ENCODE assay signal across 17 cellular contexts in the genomic region with DNA sequence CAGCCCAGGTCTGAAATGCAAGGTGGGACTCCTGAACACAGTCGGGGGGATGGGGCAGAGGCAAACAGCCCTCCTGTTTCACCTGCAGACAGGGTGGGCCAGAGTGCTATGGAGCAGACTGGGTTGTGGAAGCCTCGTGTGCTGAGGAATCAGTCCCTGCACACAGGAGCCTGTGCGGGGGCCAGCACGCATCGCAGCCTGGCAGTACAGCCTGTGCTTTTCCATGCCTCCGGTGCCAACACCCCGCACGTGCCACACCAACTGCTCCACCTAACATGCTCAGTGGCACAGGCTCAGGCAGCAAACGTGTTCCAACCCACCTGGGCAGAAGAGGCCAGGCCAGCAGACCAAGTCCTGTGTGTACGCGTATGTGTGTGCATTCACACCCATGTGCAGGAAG. TPM values are rescaled to one million over a fixed set of nuclear protein-coding genes. Genes with fewer than 3 reads are reported as not detected.
DNase-seq lines count a peak whose midpoint lies in the region; ATAC-seq and TF ChIP-seq lines count a peak whose summit lies in the region.
"Had no signal": no experiment of that assay in that cellular context is flagged by ENCODE, and none has a peak within 500 bp of the region (broad histone marks: within the 10 kb centered on the region; RNA-seq: fewer than 3 reads in every experiment).

No MANE protein-coding gene starts in this region.

- H3K4me2 ChIP-seq in BLaER1 (no peak overlapping the region), trophoblast cell (ENCODE audit: low read length) (no peak overlapping the region)
- H3K4me2 ChIP-seq: KMS-11 had no signal

- intact Hi-C loops in right lobe of liver (cut with DNase I), result loop anchor here (5.0 to 10.0 kb wide), 2 partner anchors 132 to 139 kb away; no protein-coding TSS in a partner anchor

- no peak overlapping the region for H4K8ac ChIP-seq in trophoblast cell (ENCODE audit: low read depth, low read length)

- peak overlapping the region; percentile 82 for H3K27ac ChIP-seq in BLaER1
- H3K27ac ChIP-seq in trophoblast cell (ENCODE audit: low read depth, low read length), result no peak overlapping the region
- no peak overlapping the region for H3K27ac ChIP-seq in right lobe of liver
- H3K27ac ChIP-seq: KMS-11 had no signal

- H3K36me3 ChIP-seq in BLaER1 (peaks cover 53% of the 10 kb centered on the region), trophoblast cell (ENCODE audit: control insufficient read depth in 1 of 2, insufficient read depth in 2 of 2, low read length in 2 of 2) (peaks cover 19 to 29% of the 10 kb centered on the region in 2 experiments), right lobe of liver (no peaks in the 10 kb centered on the region)

- no peak overlapping the region for H2AFZ ChIP-seq in trophoblast cell (ENCODE audit: insufficient read depth, low read length, poor library complexity)

- no peaks in the 10 kb centered on the region for H4K20me1 ChIP-seq in BLaER1

- no peak overlapping the region for H2BK120ac ChIP-seq in trophoblast cell (ENCODE audit: insufficient read depth, low read length, poor library complexity)

- peak; percentile 97 for DNase-seq in G401 (ENCODE audit: low spot score)
- peak; percentile 90 for DNase-seq in cerebellum (ENCODE audit: low spot score)
- DNase-seq in trophoblast cell, result no peak
- no peak for DNase-seq in amniotic stem cell (lab: John Stamatoyannopoulos, UW)
- DNase-seq in right lobe of liver, result no peak
- DNase-seq: Calu3; CD4-positive, alpha-beta T cell; DMS53; H7; NCI-H1048; NCI-H146; NCI-H2081 treated with DMSO at 0.1 percent for 48 hours; NCI-H510A treated with DMSO at 0.1 percent for 48 hours; NCI-H82 had no signal

- H3K4ac ChIP-seq in trophoblast cell (ENCODE audit: low read depth, low read length), result no peak overlapping the region

- ATAC-seq in HG02642 (IDR thresholded peaks at IDR 0.05; ENCODE audit: poor library complexity, unreplicated experiment) (no peak), right lobe of liver (no peak)

- H3K23ac ChIP-seq in trophoblast cell (ENCODE audit: low read length), result no peak overlapping the region

- H3K4me1 ChIP-seq in BLaER1 (peaks cover 47% of the 10 kb centered on the region), trophoblast cell (ENCODE audit: control insufficient read depth in 1 of 2, insufficient read depth in 2 of 2, low read length in 2 of 2) (no peaks in the 10 kb centered on the region), right lobe of liver (no peaks in the 10 kb centered on the region)

- no peak overlapping the region for H3K14ac ChIP-seq in trophoblast cell (ENCODE audit: low read length)

- H3K9me3 ChIP-seq in BLaER1 (no peaks in the 10 kb centered on the region), trophoblast cell (ENCODE audit: insufficient read depth, low read depth, low read length) (no peaks in the 10 kb centered on the region), right lobe of liver (no peaks in the 10 kb centered on the region)

- H3K27me3 ChIP-seq in BLaER1, result no peaks in the 10 kb centered on the region
- H3K27me3 ChIP-seq in trophoblast cell (ENCODE audit: insufficient read depth, low read length), result no peaks in the 10 kb centered on the region
- H3K27me3 ChIP-seq in right lobe of liver, result no peaks in the 10 kb centered on the region

- no peaks in the 10 kb centered on the region for H3K79me1 ChIP-seq in trophoblast cell (ENCODE audit: low read length)

- H2AK5ac ChIP-seq in trophoblast cell (ENCODE audit: low read length), result no peak overlapping the region

- no peak for TF ChIP-seq CTCF in right lobe of liver (IDR thresholded peaks at IDR 0.05)

- H3K79me2 ChIP-seq in trophoblast cell (ENCODE audit: control insufficient read depth, insufficient read depth, low read length, poor library complexity), result no peaks in the 10 kb centered on the region

- H2BK5ac ChIP-seq in trophoblast cell (ENCODE audit: low read depth, low read length, poor library complexity), result no peak overlapping the region

- H3K9ac ChIP-seq in BLaER1 (no peak overlapping the region), trophoblast cell (ENCODE audit: low read length) (no peak overlapping the region)
- H3K9ac ChIP-seq: KMS-11 had no signal

- H3K18ac ChIP-seq in trophoblast cell (ENCODE audit: low read length), result no peak overlapping the region

- H2BK12ac ChIP-seq in trophoblast cell (ENCODE audit: low read length), result no peak overlapping the region

- in situ Hi-C loops in G401 (cut with HindIII; ENCODE audit: low sequenced_read_pairs), result no loop called here

- no CpG with 5 or more reads among the region's 11 CpGs for WGBS in trophoblast cell (ENCODE audit: extremely low coverage, insufficient coverage, insufficient read length)
- WGBS in right lobe of liver (ENCODE audit: insufficient coverage, low coverage, low lambda C conversion rate, missing lambda C conversion rate), result 100% methylated on average over 2 of the region's 11 CpGs

- TF ChIP-seq POLR2A in right lobe of liver (IDR thresholded peaks at IDR 0.05), result no peak

- H4K91ac ChIP-seq in trophoblast cell (ENCODE audit: low read depth, low read length), result no peak overlapping the region

- H4K12ac ChIP-seq in trophoblast cell (ENCODE audit: low read depth, low read length), result no peak overlapping the region

- H3K4me3 ChIP-seq in BLaER1 (no peak overlapping the region), trophoblast cell (ENCODE audit: low read depth, low read length) (peak overlapping the region; percentile 39), right lobe of liver (no peak overlapping the region)

RNA-seq across cellular contexts. Expression of a gene that starts 37.4 kb away (rescaled TPM):
- total RNA-seq in G401 (2014; rRNA removed; shearing (Covaris generic)), result 35.4 and 68.7 TPM in 2 replicates
- total RNA-seq in cerebellum (91.2 TPM), right lobe of liver (10 to 100 TPM; 19.9 to 35.9 (median 28.4) TPM)
- polyA plus RNA-seq in trophoblast cell (2013), result 24.2 and 25.2 TPM in 2 replicates

Comparison
In these comparisons a context has a peak if more than half of its experiments do, and no peak if none do; other contexts are left out.
1. DNase-seq: peak in G401 (single experiment) and cerebellum (single experiment); none in trophoblast cell (0 of 2), amniotic stem cell (single experiment) and right lobe of liver (0 of 3).